ENCODE assay signal across 11 cellular contexts in the genomic region with DNA sequence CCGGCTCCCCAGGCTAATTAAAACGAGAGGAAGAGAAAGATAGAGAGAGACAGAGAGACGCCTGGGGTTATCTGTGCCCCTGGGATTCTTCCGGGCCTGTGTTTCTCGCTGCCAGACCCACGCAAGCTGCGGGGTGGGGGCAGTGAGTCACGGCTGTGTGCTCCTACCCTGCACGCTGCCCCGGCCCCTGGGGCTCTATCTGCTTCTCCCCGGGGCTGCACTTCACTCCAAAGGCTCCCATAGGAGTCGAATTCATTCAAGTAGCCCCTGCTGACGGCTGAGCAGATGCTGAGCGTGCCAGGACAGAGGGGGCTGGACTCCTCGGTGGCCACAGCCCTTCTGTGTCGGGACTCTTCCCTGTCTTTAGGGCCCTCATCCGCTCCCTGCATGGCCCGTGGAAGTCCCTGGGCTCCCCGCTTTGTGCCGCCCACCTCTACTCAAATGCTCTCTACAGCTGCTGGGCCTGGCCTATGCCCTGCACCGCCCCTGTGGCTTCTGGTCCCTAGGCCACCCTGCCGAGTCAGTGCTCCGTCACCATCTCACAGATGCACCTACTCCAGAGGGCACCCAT. TPM values are rescaled to one million over a fixed set of nuclear protein-coding genes. Genes with fewer than 3 reads are reported as not detected.
DNase-seq lines count a peak whose midpoint lies in the region; ATAC-seq and TF ChIP-seq lines count a peak whose summit lies in the region.
"Had no signal": no experiment of that assay in that cellular context is flagged by ENCODE, and none has a peak within 500 bp of the region (broad histone marks: within the 10 kb centered on the region; RNA-seq: fewer than 3 reads in every experiment).

No MANE protein-coding gene starts in this region.

- no peak for TF ChIP-seq CTCF in HFFc6 (IDR thresholded peaks at IDR 0.05)
- no peak for TF ChIP-seq CTCF in WERI-Rb-1 (IDR thresholded peaks at IDR 0.05; ENCODE audit: low read depth, low read length)
- TF ChIP-seq CTCF in right atrium auricular region (IDR thresholded peaks at IDR 0.05), result no peak
- TF ChIP-seq CTCF in gastrocnemius medialis (IDR thresholded peaks at IDR 0.05 in 4 of 5, conservative IDR thresholded peaks at IDR 0.05 in 1 of 5), result no peak
- no peak for TF ChIP-seq CTCF in GM20000 (IDR thresholded peaks at IDR 0.05; ENCODE audit: extremely low read depth, missing control alignments)

- peaks cover 23% of the 10 kb centered on the region for H3K4me1 Mint-ChIP-seq in HFFc6 (ENCODE audit: low read depth)
- H3K4me1 Mint-ChIP-seq in stimulated activated memory B cell treated with anti-CD40 and anti-IgM and Interleukin-4, amounts not matched to agents 10 μg/mL and 1 μg/mL and 100 μg/mL, for 72 hours, result peaks cover 13% of the 10 kb centered on the region

- 0 out of 2 replicates have a peak, but pooled peaks cover 2% of the 10 kb centered on the region for H3K9me3 Mint-ChIP-seq in HFFc6
- H3K9me3 Mint-ChIP-seq in stimulated activated memory B cell treated with anti-CD40 and anti-IgM and Interleukin-4, amounts not matched to agents 10 μg/mL and 1 μg/mL and 100 μg/mL, for 72 hours, result peaks cover 2% of the 10 kb centered on the region
- H3K9me3 Mint-ChIP-seq: activated naive CD8-positive, alpha-beta T cell treated with anti-CD3 and anti-CD28 coated beads, Interleukin-2, amount 50 U/mL, for 24 hours had no signal

- H3K27me3 Mint-ChIP-seq in HFFc6 (ENCODE audit: insufficient read depth), result peaks cover 12% of the 10 kb centered on the region
- H3K27me3 Mint-ChIP-seq in stimulated activated memory B cell treated with anti-CD40 and anti-IgM and Interleukin-4, amounts not matched to agents 10 μg/mL and 1 μg/mL and 100 μg/mL, for 72 hours, result peaks cover 90% of the 10 kb centered on the region

- H3K27ac ChIP-seq in WERI-Rb-1 (peak overlapping the region; percentile 34), right atrium auricular region (peak overlapping the region in 1 of 2 donors; percentile 30), gastrocnemius medialis (peak overlapping the region in 3 of 4 donors; percentile 20 to 73 (median 53))

- intact Hi-C loops in gastrocnemius medialis (cut with DNase I; ENCODE audit: low total_unique reads), result no loop called here

- H3K4me1 ChIP-seq in right atrium auricular region, result peaks cover 0 to 28% of the 10 kb centered on the region in 2 donors
- no peaks in the 10 kb centered on the region for H3K4me1 ChIP-seq in gastrocnemius medialis

- no peak for TF ChIP-seq POLR2A in gastrocnemius medialis (IDR thresholded peaks at IDR 0.05)

- in situ Hi-C loops in gastrocnemius medialis (cut with MboI; ENCODE audit: low sequenced_read_pairs in 4 of 4), result no loop called here

- no peak for DNase-seq in HFFc6
- no peak for DNase-seq in WERI-Rb-1
- peak; percentile 72 for DNase-seq in right atrium auricular region (ENCODE audit: low spot score)
- peak in 1 of 2 donors; percentile 17 for DNase-seq in gastrocnemius medialis
- no peak for DNase-seq in activated T-cell treated with anti-CD3 and anti-CD28 coated beads for 4 hours
- DNase-seq in T-helper 2 cell, result no peak
- no peak for DNase-seq in GM20000 (ENCODE audit: low spot score)
- DNase-seq: activated CD4-positive, CD25-positive, alpha-beta regulatory T cell treated with anti-CD3 and anti-CD28 coated beads, Interleukin-2, amount 50 U/mL, for 72 hours had no signal

- 0 out of 2 replicates have a peak, but pooled peaks cover 2% of the 10 kb centered on the region for H3K36me3 Mint-ChIP-seq in HFFc6 (ENCODE audit: low read depth)
- no peaks in the 10 kb centered on the region for H3K36me3 Mint-ChIP-seq in stimulated activated memory B cell treated with anti-CD40 and anti-IgM and Interleukin-4, amounts not matched to agents 10 μg/mL and 1 μg/mL and 100 μg/mL, for 72 hours

- H3K4me3 ChIP-seq in WERI-Rb-1 (ENCODE audit: low read depth, low read length) (no peak overlapping the region), right atrium auricular region (no peak overlapping the region), gastrocnemius medialis (no peak overlapping the region)
- H3K4me3 ChIP-seq: esophagus muscularis mucosa had no signal

- H3K36me3 ChIP-seq in WERI-Rb-1 (no peaks in the 10 kb centered on the region), right atrium auricular region (no peaks in the 10 kb centered on the region), gastrocnemius medialis (no peaks in the 10 kb centered on the region)
- H3K36me3 ChIP-seq: esophagus muscularis mucosa had no signal

- peak overlapping the region; percentile 95 for H3K27ac Mint-ChIP-seq in HFFc6
- H3K27ac Mint-ChIP-seq in stimulated activated memory B cell treated with anti-CD40 and anti-IgM and Interleukin-4, amounts not matched to agents 10 μg/mL and 1 μg/mL and 100 μg/mL, for 72 hours, result no peak overlapping the region
- H3K27ac Mint-ChIP-seq: activated naive CD8-positive, alpha-beta T cell treated with anti-CD3 and anti-CD28 coated beads, Interleukin-2, amount 50 U/mL, for 24 hours had no signal

- H3K4me3 Mint-ChIP-seq in HFFc6, result peak overlapping the region; percentile 79; the same call in 1 of the 2 replicates
- no peak overlapping the region for H3K4me3 Mint-ChIP-seq in stimulated activated memory B cell treated with anti-CD40 and anti-IgM and Interleukin-4, amounts not matched to agents 10 μg/mL and 1 μg/mL and 100 μg/mL, for 72 hours
- H3K4me3 Mint-ChIP-seq: activated naive CD8-positive, alpha-beta T cell treated with anti-CD3 and anti-CD28 coated beads, Interleukin-2, amount 50 U/mL, for 24 hours had no signal

- H3K27me3 ChIP-seq in WERI-Rb-1 (ENCODE audit: insufficient read depth, low read depth, severe bottlenecking) (no peaks in the 10 kb centered on the region), right atrium auricular region (no peaks in the 10 kb centered on the region), gastrocnemius medialis (peaks cover 2 to 18% (median 6%) of the 10 kb centered on the region in 3 donors)

- ATAC-seq in gastrocnemius medialis, result peak; percentile 22 to 25
- ATAC-seq in stimulated activated memory B cell treated with anti-CD40 and anti-IgM and Interleukin-4, amounts not matched to agents 10 μg/mL and 1 μg/mL and 100 μg/mL, for 72 hours, result no peak

- H3K9me3 ChIP-seq in WERI-Rb-1 (ENCODE audit: severe bottlenecking) (no peaks in the 10 kb centered on the region), right atrium auricular region (no peaks in the 10 kb centered on the region), gastrocnemius medialis (no peaks in the 10 kb centered on the region)
- H3K9me3 ChIP-seq: esophagus muscularis mucosa had no signal

RNA-seq across cellular contexts. Expression of a gene that starts 22.8 kb away (rescaled TPM):
- 1 to 10 TPM in 4 of 6 experiments, under 1 TPM in 2; 0.24 to 5.1 (median 4.1) TPM for total RNA-seq in HFFc6 (2021; fragmentation: NEBNext Ultra II Directional; extraction: Animal tissue kit (Norgen Biotek cat#: 25700))
- total RNA-seq in right atrium auricular region (under 1 TPM; 0.63 to 0.94 TPM), gastrocnemius medialis (1 to 10 TPM in 1 of 4 donors, under 1 TPM in 3; 0.39 to 2.9 (median 0.59) TPM)
